In the genomic region with DNA sequence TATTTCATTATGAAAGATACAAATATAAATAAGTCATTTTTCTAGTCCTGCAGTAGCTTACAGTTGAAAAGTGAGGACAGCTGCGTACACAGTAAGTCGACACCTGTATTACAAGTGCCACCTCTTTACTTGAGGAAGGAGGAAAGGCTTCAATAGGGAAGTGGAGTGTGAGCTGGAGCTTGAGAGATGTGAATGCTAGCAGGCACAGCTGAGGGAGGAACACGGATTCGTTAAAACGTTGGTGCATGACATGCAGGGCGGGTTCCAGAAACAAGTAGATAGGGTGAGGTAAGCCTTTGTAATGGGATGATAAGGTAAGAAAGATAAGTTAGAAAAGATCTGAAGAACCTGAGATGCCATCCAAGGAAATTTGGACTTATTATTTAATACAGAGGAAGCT, we compare ENCODE assay signal across 18 cellular contexts.
DNase-seq lines count a peak whose midpoint lies in the region; TF ChIP-seq lines count a peak whose summit lies in the region.
"Had no signal": no experiment of that assay in that cellular context is flagged by ENCODE, and none has a peak within 500 bp of the region (broad histone marks: within the 10 kb centered on the region; RNA-seq: fewer than 3 reads in every experiment).

No MANE protein-coding gene starts in this region.

- no peak for TF ChIP-seq CTCF in transverse colon (IDR thresholded peaks at IDR 0.05)

- no peaks in the 10 kb centered on the region for H3K27me3 ChIP-seq in transverse colon
- H3K27me3 ChIP-seq: BLaER1, breast epithelium had no signal

- in situ Hi-C loops in transverse colon (cut with MboI; ENCODE audit: low pct_ligation_motif_present in 1 of 4, low pct_unique_long_range_greater_than_20kb in 1 of 4, low sequenced_read_pairs in 3 of 4): no loop called here

- WGBS in transverse colon (ENCODE audit: low coverage in 1 of 2), 2 donors: 57 to 82% methylated on average over 6 of the region's 6 CpGs

- no peaks in the 10 kb centered on the region for H3K36me3 ChIP-seq in transverse colon
- H3K36me3 ChIP-seq: BLaER1, breast epithelium, prostate gland had no signal

- no peak for TF ChIP-seq EP300 in transverse colon (IDR thresholded peaks at IDR 0.05; ENCODE audit: low read depth)

- no peaks in the 10 kb centered on the region for H3K9me3 ChIP-seq in transverse colon
- H3K9me3 ChIP-seq: BLaER1, breast epithelium, prostate gland had no signal

- intact Hi-C loops in transverse colon (cut with DNase I; ENCODE audit: low total_unique reads): no loop called here

- no peak overlapping the region for H3K4me3 ChIP-seq in transverse colon
- H3K4me3 ChIP-seq: BLaER1, breast epithelium, prostate gland had no signal

- no peak overlapping the region for H3K27ac ChIP-seq in transverse colon
- H3K27ac ChIP-seq: 22Rv1, BLaER1, breast epithelium, prostate gland had no signal

- DNase-seq in DMS 273 (lab: John Stamatoyannopoulos, UW; ENCODE audit: unreplicated experiment) (peak; percentile 21), DMS 273 treated with DMSO at 0.1 percent for 48 hours (lab: John Stamatoyannopoulos, UW) (no peak), NCI-H2081 (lab: John Stamatoyannopoulos, UW) (peak; percentile 21 to 71), NCI-H774 (lab: John Stamatoyannopoulos, UW) (peak; percentile 75), myocyte (ENCODE audit: low read depth) (peak; percentile 29), AG08395 (ENCODE audit: low spot score) (no peak), transverse colon (no peak)
- no peak for DNase-seq in activated CD4-positive, CD25-positive, alpha-beta regulatory T cell treated with anti-CD3 and anti-CD28 coated beads, Interleukin-2, amount 50 U/mL, for 72 hours
- DNase-seq: activated CD4-positive, alpha-beta T cell treated with anti-CD3 and anti-CD28 coated beads, Interleukin-2, amount 50 U/mL, for 1 hour; activated T-cell treated with anti-CD3 and anti-CD28 coated beads, Interleukin-2, amount 50 U/mL, for 1 hour; MV-4-11; nephron progenitor cell; stimulated activated CD4-positive, alpha-beta T cell treated with anti-CD3 and anti-CD28 coated beads, Interleukin-12 subunit alpha, Interleukin-12 subunit beta, amount 100 ng/mL, for 4 hours; stimulated activated naive B cell treated with anti-CD40 and anti-IgM and Interleukin-4, amounts not matched to agents 10 μg/mL and 1 μg/mL and 100 μg/mL, for 72 hours had no signal

- no peaks in the 10 kb centered on the region for H3K4me1 ChIP-seq in transverse colon
- H3K4me1 ChIP-seq: breast epithelium, prostate gland had no signal

- no peak for TF ChIP-seq POLR2A in transverse colon (IDR thresholded peaks at IDR 0.05)

Comparison
In these comparisons a context has a peak if more than half of its experiments do, and no peak if none do; other contexts are left out.
1. DNase-seq: peak in DMS 273 (single experiment), NCI-H2081 (2 of 2), NCI-H774 (single experiment) and myocyte (single experiment); none in DMS 273 treated with DMSO at 0.1 percent for 48 hours (single experiment), AG08395 (single experiment), activated CD4-positive, CD25-positive, alpha-beta regulatory T cell treated with anti-CD3 and anti-CD28 coated beads, Interleukin-2, amount 50 U/mL, for 72 hours (single experiment) and transverse colon (single experiment).